1 cellular context compared by ENCODE assay signal in the genomic region with DNA sequence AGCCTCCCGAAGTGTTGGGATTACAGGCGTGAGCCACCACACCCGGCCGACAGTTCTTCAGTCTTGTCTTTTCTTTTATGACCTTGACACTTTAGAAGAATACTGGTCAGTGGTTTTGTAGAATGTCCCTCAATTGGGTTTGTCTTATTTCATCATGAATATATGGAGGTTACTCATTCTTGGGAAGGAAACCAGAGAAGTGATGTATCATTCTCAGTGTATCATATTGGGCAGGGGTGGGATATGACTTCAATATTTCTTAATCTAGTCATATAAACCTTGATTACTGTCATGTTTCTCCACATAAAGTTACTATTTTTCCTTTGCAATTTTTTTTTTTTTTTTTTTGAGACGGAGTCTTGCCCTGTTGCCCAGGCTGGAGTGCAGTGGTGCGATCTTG.
TF ChIP-seq lines count a peak whose summit lies in the region.

No MANE protein-coding gene starts in this region.

TF ChIP-seq in IMR-90, 13 proteins besides CTCF, POLR2A, EP300 and RAD21 (continued from another document):
- no peak for TF ChIP-seq CHD1 (IDR thresholded peaks at IDR 0.05; ENCODE audit: low read depth, low read length)
- TF ChIP-seq CEBPB (IDR thresholded peaks at IDR 0.05; ENCODE audit: low read depth, low read length), result peak; percentile 59; the same call in 1 of the 2 replicates
- TF ChIP-seq FOS (IDR thresholded peaks at IDR 0.05; ENCODE audit: low read depth, low read length), result 0 out of 2 replicates have a peak, but pooled peaks have one; percentile 10
- TF ChIP-seq RCOR1 (IDR thresholded peaks at IDR 0.05; ENCODE audit: insufficient replicate concordance, low read length), result no peak
